ENCODE assay signal across 17 cellular contexts in genomic region chr12:31991146-31991545, GRCh38. TPM values are rescaled to one million over a fixed set of nuclear protein-coding genes. Genes with fewer than 3 reads are reported as not detected.
A peak's percentile ranks its signal among the peaks of the same experiment; 100 is the strongest.
DNase-seq lines count a peak whose midpoint lies in the region; ATAC-seq and TF ChIP-seq lines count a peak whose summit lies in the region.
"Had no signal": no experiment of that assay in that cellular context is flagged by ENCODE, and none has a peak within 500 bp of the region (broad histone marks: within the 10 kb centered on the region; RNA-seq: fewer than 3 reads in every experiment).

No MANE protein-coding gene starts in this region.

- no peak for DNase-seq in CD8-positive, alpha-beta T cell
- DNase-seq in RWPE2 (ENCODE audit: low spot score) (no peak), CD1c-positive myeloid dendritic cell (ENCODE audit: extremely low spot score) (no peak), type B pancreatic cell (ENCODE audit: extremely low spot score, unreplicated experiment) (no peak), LoVo (ENCODE audit: low spot score) (no peak)
- DNase-seq in activated naive CD8-positive, alpha-beta T cell treated with anti-CD3 and anti-CD28 coated beads, Interleukin-2, amount 50 U/mL, for 24 hours, result no peak
- DNase-seq: adrenal gland, glutamatergic neuron, left ventricle myocardium inferior, MM.1S, NCI-H1694, NCI-H345, right lobe of liver had no signal

- no peaks in the 10 kb centered on the region for H3K27me3 ChIP-seq in CD8-positive, alpha-beta T cell (ENCODE audit: insufficient read depth, low read length)
- H3K27me3 ChIP-seq in RWPE2 (ENCODE audit: insufficient read depth, poor library complexity, severe bottlenecking) (no peaks in the 10 kb centered on the region), neutrophil (no peaks in the 10 kb centered on the region)
- H3K27me3 ChIP-seq: adrenal gland, right lobe of liver, vagina had no signal

- no peak overlapping the region for H3K4me3 Mint-ChIP-seq in CD8-positive, alpha-beta T cell
- H3K4me3 Mint-ChIP-seq in activated naive CD8-positive, alpha-beta T cell treated with anti-CD3 and anti-CD28 coated beads, Interleukin-2, amount 50 U/mL, for 24 hours, result no peak overlapping the region
- no peak overlapping the region for H3K4me3 Mint-ChIP-seq in type B pancreatic cell

- peaks cover 21% of the 10 kb centered on the region for H3K9me3 Mint-ChIP-seq in CD8-positive, alpha-beta T cell
- H3K9me3 Mint-ChIP-seq in activated naive CD8-positive, alpha-beta T cell treated with anti-CD3 and anti-CD28 coated beads, Interleukin-2, amount 50 U/mL, for 24 hours, result peaks cover 23% of the 10 kb centered on the region
- H3K9me3 Mint-ChIP-seq in type B pancreatic cell, result peaks cover 9% of the 10 kb centered on the region

- H3K27me3 Mint-ChIP-seq in CD8-positive, alpha-beta T cell (ENCODE audit: low read depth), result no peaks in the 10 kb centered on the region
- no peaks in the 10 kb centered on the region for H3K27me3 Mint-ChIP-seq in activated naive CD8-positive, alpha-beta T cell treated with anti-CD3 and anti-CD28 coated beads, Interleukin-2, amount 50 U/mL, for 24 hours
- no peaks in the 10 kb centered on the region for H3K27me3 Mint-ChIP-seq in type B pancreatic cell

- POLR2A ChIA-PET in CD8-positive, alpha-beta T cell (lab: Charles Lee), result interaction anchor here (1.3 to 2.8 kb wide), 2 partner anchors 9 to 10 kb away, joined by 3 to 13 read pairs; no protein-coding TSS in a partner anchor

- H3K9me3 ChIP-seq in CD8-positive, alpha-beta T cell (ENCODE audit: low read length), result peaks cover 4% of the 10 kb centered on the region
- H3K9me3 ChIP-seq in RWPE2 (ENCODE audit: severe bottlenecking), result no peaks in the 10 kb centered on the region
- H3K9me3 ChIP-seq in neutrophil, result no peaks in the 10 kb centered on the region
- H3K9me3 ChIP-seq: adrenal gland, HAP-1, left ventricle myocardium inferior, right lobe of liver, vagina had no signal

- H3K4me1 Mint-ChIP-seq in CD8-positive, alpha-beta T cell (ENCODE audit: low read depth), result peaks cover 26% of the 10 kb centered on the region
- peaks cover 54% of the 10 kb centered on the region for H3K4me1 Mint-ChIP-seq in activated naive CD8-positive, alpha-beta T cell treated with anti-CD3 and anti-CD28 coated beads, Interleukin-2, amount 50 U/mL, for 24 hours
- no peaks in the 10 kb centered on the region for H3K4me1 Mint-ChIP-seq in type B pancreatic cell (ENCODE audit: unreplicated experiment)

- H3K27ac Mint-ChIP-seq in CD8-positive, alpha-beta T cell, result peak overlapping the region; percentile 38
- H3K27ac Mint-ChIP-seq in activated naive CD8-positive, alpha-beta T cell treated with anti-CD3 and anti-CD28 coated beads, Interleukin-2, amount 50 U/mL, for 24 hours, result peak overlapping the region; percentile 74
- no peak overlapping the region for H3K27ac Mint-ChIP-seq in type B pancreatic cell

- H3K27ac ChIP-seq in CD8-positive, alpha-beta T cell (ENCODE audit: low read depth, low read length), result no peak overlapping the region
- H3K27ac ChIP-seq in RWPE2 (ENCODE audit: poor library complexity, severe bottlenecking) (peak overlapping the region; percentile 78), neutrophil (peak overlapping the region; percentile 47)
- H3K27ac ChIP-seq: adrenal gland, left ventricle myocardium inferior, right lobe of liver, vagina had no signal

- H3K4me1 ChIP-seq in CD8-positive, alpha-beta T cell (ENCODE audit: insufficient read depth, low read length), result no peaks in the 10 kb centered on the region
- H3K4me1 ChIP-seq in RWPE2 (ENCODE audit: insufficient read depth, poor library complexity, severe bottlenecking), result peaks cover 21% of the 10 kb centered on the region
- no peaks in the 10 kb centered on the region for H3K4me1 ChIP-seq in neutrophil (ENCODE audit: control insufficient read depth in 1 of 2, insufficient read depth in 1 of 2, low read depth in 1 of 2, low read length in 1 of 2)
- H3K4me1 ChIP-seq: adrenal gland, right lobe of liver, vagina had no signal

- peaks cover 83% of the 10 kb centered on the region for H3K36me3 Mint-ChIP-seq in CD8-positive, alpha-beta T cell
- H3K36me3 Mint-ChIP-seq in activated naive CD8-positive, alpha-beta T cell treated with anti-CD3 and anti-CD28 coated beads, Interleukin-2, amount 50 U/mL, for 24 hours (ENCODE audit: low read depth), result peaks cover 82% of the 10 kb centered on the region
- peaks cover 60% of the 10 kb centered on the region for H3K36me3 Mint-ChIP-seq in type B pancreatic cell

- no peak for TF ChIP-seq CTCF in CD8-positive, alpha-beta T cell (IDR thresholded peaks at IDR 0.05)
- TF ChIP-seq CTCF in RWPE2 (IDR thresholded peaks at IDR 0.05; ENCODE audit: poor library complexity, severe bottlenecking) (no peak), neutrophil (IDR thresholded peaks at IDR 0.05) (no peak), type B pancreatic cell (conservative IDR thresholded peaks at IDR 0.05) (no peak)

- CTCF ChIA-PET in CD8-positive, alpha-beta T cell (lab: Charles Lee), result interaction anchor here (1.4 to 1.6 kb wide), 3 partner anchors 11 to 338 kb away, joined by 3 to 5 read pairs (median 4); partner anchors contain the start of gene BICD1

- H3K4me3 ChIP-seq in CD8-positive, alpha-beta T cell (ENCODE audit: low read depth, low read length), result no peak overlapping the region
- H3K4me3 ChIP-seq in RWPE2 (ENCODE audit: severe bottlenecking) (no peak overlapping the region), neutrophil (ENCODE audit: low read depth in 1 of 2, low read length in 1 of 2) (no peak overlapping the region)
- H3K4me3 ChIP-seq: adrenal gland, HAP-1, left ventricle myocardium inferior, right lobe of liver, vagina had no signal

- no peak for ATAC-seq in CD8-positive, alpha-beta T cell
- ATAC-seq in RWPE2 (ENCODE audit: low read depth), result no peak
- peak; percentile 63 for ATAC-seq in activated naive CD8-positive, alpha-beta T cell treated with anti-CD3 and anti-CD28 coated beads, Interleukin-2, amount 50 U/mL, for 24 hours
- ATAC-seq: HepG2, right lobe of liver had no signal

- intact Hi-C loops in CD8-positive, alpha-beta T cell (cut with DNase I, micrococcal nuclease), result no loop called here

- H3K36me3 ChIP-seq in CD8-positive, alpha-beta T cell (ENCODE audit: insufficient read depth, low read length), result peaks cover 37% of the 10 kb centered on the region
- H3K36me3 ChIP-seq in RWPE2 (ENCODE audit: low read depth) (peaks cover 9% of the 10 kb centered on the region; the same call in 1 of the 2 replicates), neutrophil (peaks cover 91% of the 10 kb centered on the region)

RNA-seq across cellular contexts. Expression of gene RESF1, which starts 31.9 kb away (rescaled TPM):
- 100 to 1,000 TPM; 117 to 119 TPM for total RNA-seq in CD8-positive, alpha-beta T cell
- total RNA-seq in type B pancreatic cell (ENCODE audit: low replicate concordance), result 72.2 and 135 TPM in 2 replicates
